9 cellular contexts compared by ENCODE assay signal in the genomic region with DNA sequence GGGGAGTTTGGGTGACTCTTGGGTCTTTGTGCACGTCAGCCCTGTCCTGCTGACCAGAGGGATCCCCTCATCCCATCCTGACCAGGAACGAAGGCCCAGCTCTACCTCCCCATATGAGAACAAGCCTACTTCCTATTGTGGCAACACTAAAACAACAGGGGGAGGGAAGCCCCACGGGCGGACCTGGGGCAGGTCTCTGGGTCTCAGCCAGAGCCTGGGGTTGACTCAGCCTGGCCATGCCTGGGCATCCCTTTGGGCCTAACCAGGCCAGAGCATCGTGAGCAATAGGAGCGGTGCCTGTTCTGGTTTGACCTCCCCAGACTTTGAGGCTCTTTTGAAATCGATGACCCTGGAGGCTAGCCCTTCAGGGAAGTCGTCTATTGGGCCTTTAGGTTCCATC. TPM values are rescaled to one million over a fixed set of nuclear protein-coding genes. Genes with fewer than 3 reads are reported as not detected.
DNase-seq lines count a peak whose midpoint lies in the region; ATAC-seq and TF ChIP-seq lines count a peak whose summit lies in the region.
"Had no signal": no experiment of that assay in that cellular context is flagged by ENCODE, and none has a peak within 500 bp of the region (broad histone marks: within the 10 kb centered on the region; RNA-seq: fewer than 3 reads in every experiment).

No MANE protein-coding gene starts in this region.

- CTCF ChIA-PET in activated CD4-positive, alpha-beta T cell treated with anti-CD3 and anti-CD28 coated beads, Interleukin-2, amount 10 ng/mL, durations not matched to agents 7 days and 5 days (lab: Charles Lee) = interaction anchor here (3.7 kb wide), 1 partner anchor 9 kb away, joined by 20 read pairs; no protein-coding TSS in a partner anchor

- peaks cover 36% of the 10 kb centered on the region for H3K36me3 ChIP-seq in RWPE2 (ENCODE audit: low read depth)
- peaks cover 16 to 49% (median 33%) of the 10 kb centered on the region in 4 donors for H3K36me3 ChIP-seq in stomach
- H3K36me3 ChIP-seq in sigmoid colon = no peaks in the 10 kb centered on the region

- H3K4me3 ChIP-seq in RWPE2 (ENCODE audit: severe bottlenecking) = no peak overlapping the region
- H3K4me3 ChIP-seq in epithelial cell of esophagus (ENCODE audit: low read length) = no peak overlapping the region
- peak overlapping the region; percentile 26 to 49 (median 44) for H3K4me3 ChIP-seq in stomach
- H3K4me3 ChIP-seq in sigmoid colon = peak overlapping the region in 2 of 4 donors; percentile 32 to 39

- H3K36me3 Mint-ChIP-seq in activated CD4-positive, alpha-beta T cell treated with anti-CD3 and anti-CD28 coated beads, Interleukin-2, amount 10 ng/mL, durations not matched to agents 7 days and 5 days (ENCODE audit: low read depth) = peaks cover 52% of the 10 kb centered on the region

- TF ChIP-seq EP300 in stomach (IDR thresholded peaks at IDR 0.05) (no peak), sigmoid colon (IDR thresholded peaks at IDR 0.05) (no peak)

- ATAC-seq in RWPE2 (ENCODE audit: low read depth) = peak; percentile 53; the same call in 2 of the 3 replicates
- no peak for ATAC-seq in left lobe of liver
- no peak for ATAC-seq in HG02884 (IDR thresholded peaks at IDR 0.05; ENCODE audit: unreplicated experiment)

- POLR2A ChIA-PET in activated CD4-positive, alpha-beta T cell treated with anti-CD3 and anti-CD28 coated beads, Interleukin-2, amount 10 ng/mL, durations not matched to agents 7 days and 5 days (lab: Charles Lee) = no interaction called here

- H3K4me1 ChIP-seq in RWPE2 (ENCODE audit: insufficient read depth, poor library complexity, severe bottlenecking) = peaks cover 22% of the 10 kb centered on the region
- peaks cover 5 to 54% (median 14%) of the 10 kb centered on the region in 4 donors for H3K4me1 ChIP-seq in stomach
- no peaks in the 10 kb centered on the region for H3K4me1 ChIP-seq in sigmoid colon

- H3K27me3 ChIP-seq in RWPE2 (ENCODE audit: insufficient read depth, poor library complexity, severe bottlenecking) = no peaks in the 10 kb centered on the region
- no peaks in the 10 kb centered on the region for H3K27me3 ChIP-seq in stomach
- no peaks in the 10 kb centered on the region for H3K27me3 ChIP-seq in sigmoid colon

- no peaks in the 10 kb centered on the region for H3K9me3 Mint-ChIP-seq in activated CD4-positive, alpha-beta T cell treated with anti-CD3 and anti-CD28 coated beads, Interleukin-2, amount 10 ng/mL, durations not matched to agents 7 days and 5 days

- H3K27me3 Mint-ChIP-seq in activated CD4-positive, alpha-beta T cell treated with anti-CD3 and anti-CD28 coated beads, Interleukin-2, amount 10 ng/mL, durations not matched to agents 7 days and 5 days = no peaks in the 10 kb centered on the region

- H3K27ac ChIP-seq in RWPE2 (ENCODE audit: poor library complexity, severe bottlenecking) = no peak overlapping the region
- peak overlapping the region in 3 of 5 donors; percentile 60 to 85 (median 79) for H3K27ac ChIP-seq in stomach
- no peak overlapping the region for H3K27ac ChIP-seq in sigmoid colon

- WGBS in stomach, 5 donors = 55 to 79% (median 74%) methylated on average over 6 to 8 of the region's 8 CpGs
- 70 to 80% methylated on average over 8 of the region's 8 CpGs for WGBS in sigmoid colon, 2 donors

- TF ChIP-seq POLR2A in stomach (IDR thresholded peaks at IDR 0.05) = no peak
- TF ChIP-seq POLR2A in sigmoid colon (IDR thresholded peaks at IDR 0.05) = no peak

- peaks cover 72% of the 10 kb centered on the region for H3K4me1 Mint-ChIP-seq in activated CD4-positive, alpha-beta T cell treated with anti-CD3 and anti-CD28 coated beads, Interleukin-2, amount 10 ng/mL, durations not matched to agents 7 days and 5 days

- H3K27ac Mint-ChIP-seq in activated CD4-positive, alpha-beta T cell treated with anti-CD3 and anti-CD28 coated beads, Interleukin-2, amount 10 ng/mL, durations not matched to agents 7 days and 5 days = peak overlapping the region; percentile 86

- no peak for TF ChIP-seq CTCF in RWPE2 (IDR thresholded peaks at IDR 0.05; ENCODE audit: poor library complexity, severe bottlenecking)
- TF ChIP-seq CTCF in epithelial cell of esophagus (IDR thresholded peaks at IDR 0.05; ENCODE audit: insufficient read depth, low read depth, low read length, missing control alignments) = no peak
- TF ChIP-seq CTCF in stomach (IDR thresholded peaks at IDR 0.05) = no peak
- TF ChIP-seq CTCF in sigmoid colon (IDR thresholded peaks at IDR 0.05) = no peak

- H3K9me3 ChIP-seq in RWPE2 (ENCODE audit: severe bottlenecking) (no peaks in the 10 kb centered on the region), stomach (no peaks in the 10 kb centered on the region), sigmoid colon (no peaks in the 10 kb centered on the region)

- peak overlapping the region; percentile 90 for H3K4me3 Mint-ChIP-seq in activated CD4-positive, alpha-beta T cell treated with anti-CD3 and anti-CD28 coated beads, Interleukin-2, amount 10 ng/mL, durations not matched to agents 7 days and 5 days

- intact Hi-C loops in stomach (cut with DNase I; ENCODE audit: low total_unique reads) = no loop called here
- intact Hi-C loops in sigmoid colon (cut with DNase I) = no loop called here

- no peak for DNase-seq in activated CD4-positive, alpha-beta T cell treated with anti-CD3 and anti-CD28 coated beads, Interleukin-2, amount 10 ng/mL, durations not matched to agents 7 days and 5 days
- no peak for DNase-seq in activated CD4-positive, alpha-beta T cell treated with anti-CD3 and anti-CD28 coated beads, Interleukin-2, amount 50 U/mL, for 1 hour
- DNase-seq in RWPE2 (ENCODE audit: low spot score) = no peak
- peak; percentile 59 for DNase-seq in epithelial cell of esophagus (ENCODE audit: low read depth)
- no peak for DNase-seq in stomach
- DNase-seq in left lobe of liver (ENCODE audit: low spot score) = no peak
- DNase-seq in sigmoid colon = no peak
- DNase-seq: ACHN had no signal

RNA-seq across cellular contexts. Expression of a gene that starts 16.8 kb away (rescaled TPM):
- total RNA-seq in activated CD4-positive, alpha-beta T cell treated with anti-CD3 and anti-CD28 coated beads, Interleukin-2, amount 10 ng/mL, durations not matched to agents 7 days and 5 days = 100 to 1,000 TPM; 192 to 199 TPM
- total RNA-seq in stomach (100 to 1,000 TPM in 1 of 5 donors, 10 to 100 TPM in 4; 15.2 to 769 (median 46.7) TPM), left lobe of liver (12.9 TPM), sigmoid colon (10 to 100 TPM in 1 of 4 donors, 1 to 10 TPM in 3; 2.5 to 11.5 (median 6.8) TPM)
- polyA plus RNA-seq in stomach (10 to 100 TPM; 21.4 to 37.9 (median 25.5) TPM), sigmoid colon (100 to 1,000 TPM in 1 of 3 donors, 10 to 100 TPM in 2; 91.3 to 116 (median 91.5) TPM)

Comparison
In these comparisons a context has a peak if more than half of its experiments do, and no peak if none do; other contexts are left out.
1. H3K27ac ChIP-seq: peak in stomach (3 of 5); none in RWPE2 (single experiment) and sigmoid colon (0 of 4).
2. H3K4me3 ChIP-seq: peak in stomach (4 of 4); none in RWPE2 (single experiment) and epithelial cell of esophagus (single experiment).